8 cellular contexts compared by ENCODE assay signal in genomic region chr15:41115652-41116115, GRCh38. TPM values are rescaled to one million over a fixed set of nuclear protein-coding genes. Genes with fewer than 3 reads are reported as not detected.
DNase-seq lines count a peak whose midpoint lies in the region; ATAC-seq and TF ChIP-seq lines count a peak whose summit lies in the region.

No MANE protein-coding gene starts in this region.

- peak overlapping the region; percentile 89 for H3K27ac ChIP-seq in RWPE2 (ENCODE audit: poor library complexity, severe bottlenecking)
- H3K27ac ChIP-seq in ovary = peak overlapping the region; percentile 94 to 97
- peak overlapping the region; percentile 99 to 100 (median 100) for H3K27ac ChIP-seq in tibial nerve

- DNase-seq in AG20443 (ENCODE audit: low spot score) (peak; percentile 83), RWPE2 (ENCODE audit: low spot score) (peak; percentile 88), globus pallidus (ENCODE audit: low spot score) (peak; percentile 43), ovary (peak in 2 of 5 donors; percentile 48 to 63), tibial nerve (ENCODE audit: low spot score in 2 of 2) (peak; percentile 29 to 46)
- DNase-seq in activated gamma-delta T cell treated with anti-CD3 and anti-CD28 coated beads, Interleukin-2, amount 50 U/mL, for 16 hours (ENCODE audit: low read depth) = peak; percentile 70

- TF ChIP-seq EP300 in ovary (IDR thresholded peaks at IDR 0.05) (no peak), tibial nerve (IDR thresholded peaks at IDR 0.05) (no peak)

- H3K27me3 ChIP-seq in RWPE2 (ENCODE audit: insufficient read depth, poor library complexity, severe bottlenecking) (no peaks in the 10 kb centered on the region), ovary (no peaks in the 10 kb centered on the region), tibial nerve (peaks cover 0 to under 1% of the 10 kb centered on the region in 2 donors)

- H3K4me3 ChIP-seq in RWPE2 (ENCODE audit: severe bottlenecking) (peak overlapping the region; percentile 83), ovary (peak overlapping the region; percentile 66), tibial nerve (peak overlapping the region; percentile 95 to 98 (median 96))

- peaks cover 7% of the 10 kb centered on the region for H3K4me1 ChIP-seq in RWPE2 (ENCODE audit: insufficient read depth, poor library complexity, severe bottlenecking)
- peaks cover 7% of the 10 kb centered on the region for H3K4me1 ChIP-seq in ovary (ENCODE audit: insufficient read depth)
- H3K4me1 ChIP-seq in tibial nerve = peaks cover 0 to 33% (median 10%) of the 10 kb centered on the region in 4 donors

- H3K9me3 ChIP-seq in RWPE2 (ENCODE audit: severe bottlenecking) (no peaks in the 10 kb centered on the region), ovary (no peaks in the 10 kb centered on the region), tibial nerve (no peaks in the 10 kb centered on the region)

- no peak for TF ChIP-seq CTCF in RWPE2 (IDR thresholded peaks at IDR 0.05; ENCODE audit: poor library complexity, severe bottlenecking)
- no peak for TF ChIP-seq CTCF in ovary (IDR thresholded peaks at IDR 0.05)
- TF ChIP-seq CTCF in tibial nerve (IDR thresholded peaks at IDR 0.05) = no peak

- 0 to 1% (median 0%) methylated on average over 45 to 46 of the region's 46 CpGs for WGBS in ovary, 3 donors
- 0% methylated on average over 10 to 21 of the region's 46 CpGs for WGBS in tibial nerve, 2 donors

- intact Hi-C loops in ovary (cut with DNase I) = loop anchor here in 1 of 4 donors (10.0 kb wide), 1 partner anchor 211 kb away; no protein-coding TSS in a partner anchor

- TF ChIP-seq POLR2A in ovary (IDR thresholded peaks at IDR 0.05) (no peak), tibial nerve (IDR thresholded peaks at IDR 0.05) (no peak)

- H3K36me3 ChIP-seq in RWPE2 (ENCODE audit: low read depth) = peaks cover 32% of the 10 kb centered on the region
- H3K36me3 ChIP-seq in ovary = no peaks in the 10 kb centered on the region
- H3K36me3 ChIP-seq in tibial nerve = peaks cover 0 to 7% (median 0%) of the 10 kb centered on the region in 3 donors

- ATAC-seq in GM19025 (IDR thresholded peaks at IDR 0.05; ENCODE audit: low read depth, unreplicated experiment) (peak; percentile 46), HG03280 (IDR thresholded peaks at IDR 0.05; ENCODE audit: unreplicated experiment) (peak; percentile 54), RWPE2 (ENCODE audit: low read depth) (peak; percentile 49)

RNA-seq across cellular contexts. Expression of gene INO80, which starts 0.4 kb away (rescaled TPM):
- total RNA-seq in ovary (10 to 100 TPM; 12.0 to 36.0 (median 21.4) TPM), tibial nerve (10 to 100 TPM; 21.6 to 40.8 (median 33.2) TPM)
- polyA plus RNA-seq in ovary = 10 to 100 TPM; 14.5 to 15.2 TPM
